10 cellular contexts compared by ENCODE assay signal in the genomic region with DNA sequence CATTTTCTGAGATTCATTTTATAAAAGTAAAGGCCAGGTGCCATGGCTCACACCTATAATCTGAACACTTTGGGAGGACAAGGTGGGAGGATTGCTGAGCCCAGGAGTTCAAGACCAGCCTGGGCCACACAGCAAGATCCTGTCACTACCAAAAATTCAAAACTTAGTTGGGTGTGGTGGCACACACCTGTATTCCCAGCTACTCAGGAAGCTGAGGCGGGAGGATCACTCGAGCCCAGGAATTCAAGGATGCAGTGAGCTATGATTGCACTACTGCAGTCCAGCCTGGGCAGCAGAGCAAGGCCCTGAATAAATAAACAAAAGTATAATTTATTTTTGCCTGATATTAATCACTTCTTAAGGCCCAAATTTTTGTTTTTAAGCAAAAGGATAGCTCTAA. TPM values are rescaled to one million over a fixed set of nuclear protein-coding genes. Genes with fewer than 3 reads are reported as not detected.
DNase-seq lines count a peak whose midpoint lies in the region; ATAC-seq and TF ChIP-seq lines count a peak whose summit lies in the region.
"Had no signal": no experiment of that assay in that cellular context is flagged by ENCODE, and none has a peak within 500 bp of the region (broad histone marks: within the 10 kb centered on the region; RNA-seq: fewer than 3 reads in every experiment).

No MANE protein-coding gene starts in this region.

- no peak overlapping the region for H3K4me3 ChIP-seq in ACC112 (ENCODE audit: low read depth, low read length)
- H3K4me3 ChIP-seq in CD4-positive, CD25-positive, alpha-beta regulatory T cell (ENCODE audit: low read depth, low read length) = no peak overlapping the region
- H3K4me3 ChIP-seq: GM23338, mucosa of descending colon had no signal

- H3K27ac Mint-ChIP-seq in CD4-positive, CD25-positive, alpha-beta regulatory T cell = peak overlapping the region; percentile 70 to 98 (median 87)
- H3K27ac Mint-ChIP-seq in activated naive CD8-positive, alpha-beta T cell treated with anti-CD3 and anti-CD28 coated beads for 36 hours = peak overlapping the region; percentile 68
- H3K27ac Mint-ChIP-seq in nephron = peak overlapping the region in 2 of 3 experiments; percentile 32 to 60
- H3K27ac Mint-ChIP-seq: GM23338 had no signal

- H3K4me3 Mint-ChIP-seq in CD4-positive, CD25-positive, alpha-beta regulatory T cell = no peak overlapping the region
- no peak overlapping the region for H3K4me3 Mint-ChIP-seq in activated naive CD8-positive, alpha-beta T cell treated with anti-CD3 and anti-CD28 coated beads for 36 hours
- H3K4me3 Mint-ChIP-seq in nephron = no peak overlapping the region
- H3K4me3 Mint-ChIP-seq: GM23338 had no signal

- H3K4me1 Mint-ChIP-seq in CD4-positive, CD25-positive, alpha-beta regulatory T cell = peaks cover 0 to 27% (median 19%) of the 10 kb centered on the region in 4 donors
- H3K4me1 Mint-ChIP-seq in activated naive CD8-positive, alpha-beta T cell treated with anti-CD3 and anti-CD28 coated beads for 36 hours = peaks cover 37% of the 10 kb centered on the region
- peaks cover 36% of the 10 kb centered on the region for H3K4me1 Mint-ChIP-seq in nephron

- H3K36me3 Mint-ChIP-seq in CD4-positive, CD25-positive, alpha-beta regulatory T cell = peaks cover 30% of the 10 kb centered on the region
- peaks cover 7% of the 10 kb centered on the region for H3K36me3 Mint-ChIP-seq in activated naive CD8-positive, alpha-beta T cell treated with anti-CD3 and anti-CD28 coated beads for 36 hours
- peaks cover 43% of the 10 kb centered on the region for H3K36me3 Mint-ChIP-seq in nephron (ENCODE audit: low read depth)

- H3K9me3 Mint-ChIP-seq in CD4-positive, CD25-positive, alpha-beta regulatory T cell = no peaks in the 10 kb centered on the region
- no peaks in the 10 kb centered on the region for H3K9me3 Mint-ChIP-seq in activated naive CD8-positive, alpha-beta T cell treated with anti-CD3 and anti-CD28 coated beads for 36 hours
- H3K9me3 Mint-ChIP-seq in nephron = no peaks in the 10 kb centered on the region
- H3K9me3 Mint-ChIP-seq: GM23338 had no signal

- H3K27me3 ChIP-seq in ACC112 (ENCODE audit: insufficient read depth, low read length) = no peaks in the 10 kb centered on the region
- no peaks in the 10 kb centered on the region for H3K27me3 ChIP-seq in CD4-positive, CD25-positive, alpha-beta regulatory T cell (ENCODE audit: control insufficient read depth, insufficient read depth, low read length)

- no peak for TF ChIP-seq POLR2A in GM18505 (IDR thresholded peaks at IDR 0.05; ENCODE audit: borderline replicate concordance, extremely low read depth, insufficient read depth, insufficient read length)

- peaks cover 7% of the 10 kb centered on the region; the same call in 1 of the 2 replicates for H3K36me3 ChIP-seq in ACC112 (ENCODE audit: insufficient read depth, low read length)
- peaks cover 27% of the 10 kb centered on the region for H3K36me3 ChIP-seq in CD4-positive, CD25-positive, alpha-beta regulatory T cell (ENCODE audit: control insufficient read depth, insufficient read depth, low read length)

- peaks cover 22% of the 10 kb centered on the region for H3K4me1 ChIP-seq in ACC112 (ENCODE audit: control insufficient read depth, insufficient read depth, low read length, unreplicated experiment)
- H3K4me1 ChIP-seq in CD4-positive, CD25-positive, alpha-beta regulatory T cell (ENCODE audit: control insufficient read depth, insufficient read depth, low read length, poor library complexity, severe bottlenecking) = peaks cover 20% of the 10 kb centered on the region

- H3K9me3 ChIP-seq in CD4-positive, CD25-positive, alpha-beta regulatory T cell (ENCODE audit: control insufficient read depth in 2 of 2, low read length in 2 of 2) = no peaks in the 10 kb centered on the region
- H3K9me3 ChIP-seq: mucosa of descending colon had no signal

- TF ChIP-seq CTCF in nephron (IDR thresholded peaks at IDR 0.05; ENCODE audit: unreplicated experiment in 3 of 3) = no peak

- H3K27ac ChIP-seq in ACC112 (ENCODE audit: low read depth, low read length) = peak overlapping the region; percentile 73
- peak overlapping the region; percentile 61 for H3K27ac ChIP-seq in CD4-positive, CD25-positive, alpha-beta regulatory T cell (ENCODE audit: insufficient read depth, low read length, poor library complexity, severe bottlenecking)
- H3K27ac ChIP-seq: HL-60 had no signal

- no peak for ATAC-seq in CD4-positive, CD25-positive, alpha-beta regulatory T cell (ENCODE audit: low read depth in 2 of 2)
- ATAC-seq in GM18517 (IDR thresholded peaks at IDR 0.05; ENCODE audit: unreplicated experiment) (no peak), GM18505 (IDR thresholded peaks at IDR 0.05; ENCODE audit: unreplicated experiment) (no peak)
- ATAC-seq: GM23338 had no signal

- no peak overlapping the region for H2AFZ ChIP-seq in ACC112 (ENCODE audit: low read length, unreplicated experiment)
- H2AFZ ChIP-seq: GM23338 had no signal

- no peaks in the 10 kb centered on the region for H3K79me2 ChIP-seq in ACC112 (ENCODE audit: control insufficient read depth, insufficient read depth, low read length, unreplicated experiment)

- no peaks in the 10 kb centered on the region for H3K27me3 Mint-ChIP-seq in CD4-positive, CD25-positive, alpha-beta regulatory T cell
- H3K27me3 Mint-ChIP-seq in activated naive CD8-positive, alpha-beta T cell treated with anti-CD3 and anti-CD28 coated beads for 36 hours = no peaks in the 10 kb centered on the region
- H3K27me3 Mint-ChIP-seq in nephron (ENCODE audit: low read depth) = peaks cover 3% of the 10 kb centered on the region

- DNase-seq in CD4-positive, CD25-positive, alpha-beta regulatory T cell = no peak
- DNase-seq in activated naive CD8-positive, alpha-beta T cell treated with anti-CD3 and anti-CD28 coated beads for 36 hours = no peak
- no peak for DNase-seq in Kasumi-1 (lab: John Stamatoyannopoulos, UW)
- DNase-seq: mucosa of descending colon had no signal

RNA-seq across cellular contexts. Expression of gene DHRS12, which starts 40.5 kb away (rescaled TPM):
- 25.9 TPM for total RNA-seq in CD4-positive, CD25-positive, alpha-beta regulatory T cell
- polyA plus RNA-seq in CD4-positive, CD25-positive, alpha-beta regulatory T cell = 10 to 100 TPM; 31.3 to 42.9 (median 35.4) TPM
- total RNA-seq in activated naive CD8-positive, alpha-beta T cell treated with anti-CD3 and anti-CD28 coated beads for 36 hours = 1 to 10 TPM; 9.7 to 9.9 TPM
